Comparison of ENCODE assay signal across 1 cellular context in genomic region chr19:41226874-41227390, GRCh38.
TF ChIP-seq lines count a peak whose summit lies in the region.

No MANE protein-coding gene starts in this region.

TF ChIP-seq in HepG2, 621 proteins besides CTCF, POLR2A, EP300 and RAD21:
- TF ChIP-seq ZNF136 (CRISPR knock-in tag; IDR thresholded peaks at IDR 0.05; ENCODE audit: low read depth) (0 out of 2 replicates have a peak, but pooled peaks have one; percentile 59), ZNF788 (CRISPR knock-in tag; IDR thresholded peaks at IDR 0.05; ENCODE audit: borderline replicate concordance) (peak; percentile 12; the same call in 1 of the 2 replicates), ZFP91 (CRISPR knock-in tag; IDR thresholded peaks at IDR 0.05; ENCODE audit: borderline replicate concordance) (0 out of 2 replicates have a peak, but pooled peaks have one; percentile 2), ZNF883 (CRISPR knock-in tag; IDR thresholded peaks at IDR 0.05; ENCODE audit: not compliant biosample characterization) (peak; percentile 1), NRL (CRISPR knock-in tag; IDR thresholded peaks at IDR 0.05; ENCODE audit: borderline replicate concordance) (0 out of 2 replicates have a peak, but pooled peaks have one; percentile 9), ZNF598 (CRISPR knock-in tag; IDR thresholded peaks at IDR 0.05; ENCODE audit: borderline replicate concordance) (0 out of 2 replicates have a peak, but pooled peaks have one; percentile 66), ZNF670 (CRISPR knock-in tag; IDR thresholded peaks at IDR 0.05; ENCODE audit: borderline replicate concordance) (no peak), ZNF362 (CRISPR knock-in tag; IDR thresholded peaks at IDR 0.05; ENCODE audit: borderline replicate concordance) (peak; percentile 39; the same call in 1 of the 2 replicates), ZNF770 (CRISPR knock-in tag; IDR thresholded peaks at IDR 0.05) (peak; percentile 79), ZNF331 (CRISPR knock-in tag; IDR thresholded peaks at IDR 0.05) (no peak), TCF7 (IDR thresholded peaks at IDR 0.05; ENCODE audit: low read depth) (no peak), ZNF343 (CRISPR knock-in tag; IDR thresholded peaks at IDR 0.05) (0 out of 2 replicates have a peak, but pooled peaks have one; percentile 11), HNRNPL (IDR thresholded peaks at IDR 0.05; ENCODE audit: low read depth, low read length) (0 out of 2 replicates have a peak, but pooled peaks have one; percentile 3), ZNF704 (CRISPR knock-in tag; IDR thresholded peaks at IDR 0.05; ENCODE audit: borderline replicate concordance) (0 out of 2 replicates have a peak, but pooled peaks have one; percentile 61), ZNF589 (CRISPR knock-in tag; conservative IDR thresholded peaks at IDR 0.05) (0 out of 2 replicates have a peak, but pooled peaks have one; percentile 3), ZNF460 (CRISPR knock-in tag; IDR thresholded peaks at IDR 0.05; ENCODE audit: borderline replicate concordance) (peak; percentile 87; the same call in 1 of the 2 replicates), ZBTB40 (IDR thresholded peaks at IDR 0.05) (no peak), ZBTB40 (CRISPR knock-in tag; IDR thresholded peaks at IDR 0.05) (no peak), ZNF280B (CRISPR knock-in tag; IDR thresholded peaks at IDR 0.05; ENCODE audit: borderline replicate concordance) (0 out of 2 replicates have a peak, but pooled peaks have one; percentile 22), ZMYM3 (CRISPR knock-in tag; IDR thresholded peaks at IDR 0.05) (peak; percentile 27)
